ENCODE assay signal across 17 cellular contexts in the genomic region with DNA sequence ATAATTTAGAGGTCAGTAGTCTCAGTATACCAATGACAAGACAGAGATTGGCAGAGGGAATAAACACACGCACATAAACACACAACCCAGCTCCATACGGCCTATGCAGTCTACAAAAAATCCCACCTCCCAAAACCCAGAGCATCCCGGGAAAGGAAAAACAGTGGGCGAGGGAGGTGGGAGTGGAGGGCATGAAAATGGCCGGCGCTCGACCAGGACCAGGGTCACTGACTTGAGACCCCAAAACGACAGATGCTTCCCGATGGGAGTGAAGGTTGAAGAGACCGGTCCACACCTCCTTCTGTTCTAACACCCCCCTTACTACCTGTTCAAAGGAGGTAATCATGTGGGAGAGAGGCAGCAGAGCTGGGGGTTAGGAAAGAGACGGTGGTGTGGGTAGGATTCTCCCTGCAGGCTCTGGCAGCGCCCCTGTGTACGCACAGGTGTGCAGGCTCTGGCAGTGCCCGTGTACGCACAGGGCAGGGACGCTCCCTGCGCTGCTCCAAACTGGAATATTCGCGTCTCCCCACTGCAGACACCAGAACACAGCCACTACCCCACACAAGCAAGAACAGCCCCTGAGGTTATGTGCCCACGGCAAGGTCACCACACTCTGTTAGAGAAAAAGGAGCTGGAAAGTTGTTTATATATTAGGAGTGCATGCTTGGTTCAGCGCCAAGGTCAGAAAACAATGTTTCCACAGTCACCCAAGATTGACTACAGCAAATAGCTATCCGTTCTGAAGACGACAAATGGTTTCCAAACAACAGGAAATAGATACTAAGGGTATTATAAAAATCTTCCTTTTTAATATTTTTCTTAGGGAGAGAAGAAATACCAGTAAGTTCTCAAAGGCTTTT.
DNase-seq lines count a peak whose midpoint lies in the region; ATAC-seq, FAIRE-seq and TF ChIP-seq lines count a peak whose summit lies in the region.
"Had no signal": no experiment of that assay in that cellular context is flagged by ENCODE, and none has a peak within 500 bp of the region (broad histone marks: within the 10 kb centered on the region; RNA-seq: fewer than 3 reads in every experiment).

No MANE protein-coding gene starts in this region.

- no peaks in the 10 kb centered on the region for H3K4me1 ChIP-seq in Panc1 (ENCODE audit: control insufficient read depth, insufficient read depth, low read length)
- H3K4me1 ChIP-seq in adrenal gland (replicated peaks in 1 of 2), result peaks cover 0 to 10% of the 10 kb centered on the region in 2 donors
- H3K4me1 ChIP-seq in HepG2 (ENCODE audit: insufficient read depth, low read length), result no peaks in the 10 kb centered on the region
- H3K4me1 ChIP-seq in spleen, result peaks cover 0 to 27% (median 9%) of the 10 kb centered on the region in 6 donors

- TF ChIP-seq POLR2A in adrenal gland (IDR thresholded peaks at IDR 0.05) (no peak), HepG2 (IDR thresholded peaks at IDR 0.05; ENCODE audit: insufficient read depth in 1 of 2, low read depth in 2 of 2, low read length in 2 of 2) (no peak), spleen (IDR thresholded peaks at IDR 0.05) (no peak)

- peak; percentile 16; the same call in 1 of the 2 replicates for ATAC-seq in Panc1
- ATAC-seq in HepG2, result no peak
- no peak for ATAC-seq in GM21390 (IDR thresholded peaks at IDR 0.05; ENCODE audit: unreplicated experiment)

- no peak overlapping the region for H2AFZ ChIP-seq in HepG2 (ENCODE audit: low read length)

- H3K4me3 ChIP-seq in Panc1 (ENCODE audit: low read depth in 2 of 2, low read length in 2 of 2) (no peak overlapping the region), adrenal gland (no peak overlapping the region), HepG2 (replicated peaks in 1 of 3; ENCODE audit: insufficient read depth in 1 of 3, low read depth in 2 of 3, low read length in 3 of 3) (no peak overlapping the region), spleen (no peak overlapping the region)

- BruUV-seq in Panc1 (replicated peaks; lab: Mats Ljungman, UMichigan) (no TSS peak), HepG2 (replicated peaks; lab: Mats Ljungman, UMichigan) (no TSS peak)

- CTCF ChIA-PET in Panc1 (lab: Charles Lee) (no interaction called here), HepG2 (lab: Yijun Ruan, JAX; ENCODE audit: low intra/inter-chr PET ratio, low total read pairs) (no interaction called here)

- POLR2A ChIA-PET in Panc1 (lab: Charles Lee) (no interaction called here), HepG2 (lab: Yijun Ruan, JAX) (no interaction called here)

- H3K36me3 ChIP-seq in Panc1 (ENCODE audit: control insufficient read depth, insufficient read depth, low read length), result no peaks in the 10 kb centered on the region
- H3K36me3 ChIP-seq in adrenal gland (replicated peaks in 1 of 2), result no peaks in the 10 kb centered on the region
- no peaks in the 10 kb centered on the region; a peak in 2 of 5 replicates for H3K36me3 ChIP-seq in HepG2 (replicated peaks in 1 of 2; ENCODE audit: control insufficient read depth in 1 of 2, insufficient read depth in 2 of 2, low read length in 2 of 2)
- peaks cover 0 to 5% (median 0%) of the 10 kb centered on the region in 6 donors for H3K36me3 ChIP-seq in spleen

- H4K20me1 ChIP-seq in HepG2 (ENCODE audit: insufficient read depth, low read length), result peaks cover 5% of the 10 kb centered on the region

- H3K9ac ChIP-seq in HepG2 (ENCODE audit: insufficient read depth, low read depth, low read length), result no peak overlapping the region
- H3K9ac ChIP-seq: KMS-11 had no signal

- TF ChIP-seq EP300 in HepG2 (IDR thresholded peaks at IDR 0.05; ENCODE audit: low read depth in 2 of 2, low read length in 2 of 2), result no peak
- TF ChIP-seq EP300 in HepG2 (CRISPR knock-in tag; IDR thresholded peaks at IDR 0.05; ENCODE audit: borderline replicate concordance), result no peak

- intact Hi-C loops in Panc1 (cut with micrococcal nuclease; ENCODE audit: unreplicated experiment) (no loop called here), adrenal gland (cut with DNase I) (loop anchor here in 1 of 2 donors (10.0 kb wide), 1 partner anchor 305 kb away; no protein-coding TSS in a partner anchor), HepG2 (cut with micrococcal nuclease; ENCODE audit: unreplicated experiment) (loop anchor here (10.0 kb wide), 1 partner anchor 345 kb away; a partner anchor contains a TSS), spleen (cut with DNase I; ENCODE audit: low total_unique reads) (loop anchor here (10.0 kb wide), 2 partner anchors 115 to 305 kb away; no protein-coding TSS in a partner anchor)

- in situ Hi-C loops in Panc1 (cut with HindIII; ENCODE audit: low pct_unique_long_range_greater_than_20kb, low sequenced_read_pairs) (no loop called here), HepG2 (cut with HindIII; ENCODE audit: extremely low pct_ligation_motif_present, low pct_unique_long_range_greater_than_20kb) (no loop called here)

- H3K27ac ChIP-seq in Panc1 (ENCODE audit: low read length) (no peak overlapping the region), adrenal gland (peak overlapping the region in 1 of 5 donors; percentile 17), HepG2 (ENCODE audit: extremely low read length, insufficient read depth, low read length) (no peak overlapping the region), spleen (peak overlapping the region in 7 of 8 donors; percentile 9 to 58 (median 46))
- H3K27ac ChIP-seq: KMS-11 had no signal

- no peak for TF ChIP-seq RAD21 in HepG2 (CRISPR knock-in tag; IDR thresholded peaks at IDR 0.05)

- no peak for TF ChIP-seq CTCF in Panc1 (IDR thresholded peaks at IDR 0.05)
- TF ChIP-seq CTCF in adrenal gland (IDR thresholded peaks at IDR 0.05), result no peak
- TF ChIP-seq CTCF in HepG2 (CRISPR knock-in tag; IDR thresholded peaks at IDR 0.05), result no peak
- TF ChIP-seq CTCF in spleen (IDR thresholded peaks at IDR 0.05 in 8 of 11, conservative IDR thresholded peaks at IDR 0.05 in 3 of 11), result no peak

- FAIRE-seq in HepG2 (lab: Jason Lieb, UNC), result no peak
- FAIRE-seq: D721Med had no signal

- WGBS in adrenal gland, 4 donors, result 63 to 74% (median 70%) methylated on average over 22 to 23 of the region's 23 CpGs
- 96% methylated on average over 23 of the region's 23 CpGs for WGBS in HepG2 (ENCODE audit: low lambda C conversion rate)
- WGBS in spleen, 5 donors, result 75 to 85% (median 83%) methylated on average over 23 of the region's 23 CpGs

- no peaks in the 10 kb centered on the region for H3K27me3 ChIP-seq in Panc1 (ENCODE audit: control insufficient read depth, insufficient read depth, low read length)
- H3K27me3 ChIP-seq in adrenal gland, result no peaks in the 10 kb centered on the region
- H3K27me3 ChIP-seq in HepG2 (ENCODE audit: control insufficient read depth in 1 of 2, insufficient read depth in 2 of 2, low read length in 2 of 2), result no peaks in the 10 kb centered on the region
- no peaks in the 10 kb centered on the region for H3K27me3 ChIP-seq in spleen (replicated peaks in 1 of 7)

- H3K79me2 ChIP-seq in HepG2 (ENCODE audit: insufficient read depth, low read length), result peaks cover 8% of the 10 kb centered on the region

- no peaks in the 10 kb centered on the region for H3K9me3 ChIP-seq in Panc1 (ENCODE audit: control insufficient read depth, insufficient read depth, low read depth, low read length)
- H3K9me3 ChIP-seq in adrenal gland (replicated peaks in 1 of 3), result no peaks in the 10 kb centered on the region
- H3K9me3 ChIP-seq in HepG2 (ENCODE audit: low read length), result no peaks in the 10 kb centered on the region
- no peaks in the 10 kb centered on the region for H3K9me3 ChIP-seq in spleen

- DNase-seq in Panc1 (ENCODE audit: low read depth, low spot score) (no peak), adrenal gland (peak in 6 of 7 donors; percentile 49 to 76 (median 57)), HepG2 (ENCODE audit: low spot score) (no peak), spleen (peak; percentile 62), NCI-H524 treated with DMSO at 0.1 percent for 48 hours (lab: John Stamatoyannopoulos, UW) (no peak), NCI-H510A (lab: John Stamatoyannopoulos, UW) (no peak)
- DNase-seq: ACHN, C1 segment of cervical spinal cord, NCI-H1436, NCI-H2029, NCI-H446 treated with DMSO at 0.1 percent for 48 hours, NCI-H748 treated with DMSO at 0.1 percent for 48 hours, OCI-M1, SIG-M5 had no signal

- H3K4me2 ChIP-seq in HepG2 (ENCODE audit: low read depth, low read length), result no peak overlapping the region
- H3K4me2 ChIP-seq: KMS-11 had no signal

TF ChIP-seq in HepG2, 621 proteins besides CTCF, POLR2A, EP300 and RAD21:
- TF ChIP-seq NRL (CRISPR knock-in tag; IDR thresholded peaks at IDR 0.05; ENCODE audit: borderline replicate concordance) (peak; percentile 26; the same call in 1 of the 2 replicates), ZNF530 (CRISPR knock-in tag; IDR thresholded peaks at IDR 0.05; ENCODE audit: low read depth) (no peak)

Comparison
In these comparisons a context has a peak if more than half of its experiments do, and no peak if none do; other contexts are left out.
1. DNase-seq: peak in adrenal gland (6 of 7) and spleen (single experiment); none in Panc1 (single experiment), HepG2 (single experiment), NCI-H524 treated with DMSO at 0.1 percent for 48 hours (single experiment) and NCI-H510A (single experiment).
2. H3K27ac ChIP-seq: peak in spleen (7 of 8); none in Panc1 (single experiment) and HepG2 (single experiment).